Comparison of ENCODE assay signal across 8 cellular contexts in genomic region chr15:95259513-95259912, GRCh38.
DNase-seq lines count a peak whose midpoint lies in the region; ATAC-seq, FAIRE-seq and TF ChIP-seq lines count a peak whose summit lies in the region.

No MANE protein-coding gene starts in this region.

- TF ChIP-seq CTCF in AG09319 (IDR thresholded peaks at IDR 0.05; ENCODE audit: low read depth, low read length) (peak; percentile 77), IMR-90 (conservative IDR thresholded peaks at IDR 0.05; ENCODE audit: low read depth, low read length) (peak; percentile 86), Panc1 (IDR thresholded peaks at IDR 0.05) (peak; percentile 85), pancreas (IDR thresholded peaks at IDR 0.05) (peak; percentile 44 to 76 (median 59)), upper lobe of right lung (IDR thresholded peaks at IDR 0.05) (peak; percentile 80)

- CTCF ChIA-PET in IMR-90 (lab: Yijun Ruan, JAX) (interaction anchor here (0.5 to 1.3 kb wide), 15 partner anchors 16 to 1976 kb away, joined by 3 to 5 read pairs (median 3); no protein-coding TSS in a partner anchor), Panc1 (lab: Charles Lee) (interaction anchor here (0.6 to 0.7 kb wide), 4 partner anchors 434 to 1953 kb away, joined by 3 to 17 read pairs (median 4); no protein-coding TSS in a partner anchor)

- TF ChIP-seq POLR2A in IMR-90 (IDR thresholded peaks at IDR 0.05; ENCODE audit: low read depth, low read length) = no peak; the same call in 1 of the 2 replicates

- H3K23ac ChIP-seq in IMR-90 (ENCODE audit: low read depth, low read length) = peak overlapping the region; percentile 85; the same call in 1 of the 2 replicates

- H3K4ac ChIP-seq in IMR-90 (ENCODE audit: low read depth, low read length) = peak overlapping the region; percentile 70

- no peaks in the 10 kb centered on the region for H3K36me3 Mint-ChIP-seq in activated T-helper 2 cell treated with anti-CD3 and anti-CD28 coated beads, Interferon-gamma antibody, Interleukin-2, Interleukin-4, amounts not matched to agents 10 μg/mL and 5 μg/mL and 100 μg/mL, durations not matched to agents 14 hours and 24 hours and 36 hours (ENCODE audit: low read depth)

- H3K4me1 Mint-ChIP-seq in activated T-helper 2 cell treated with anti-CD3 and anti-CD28 coated beads, Interferon-gamma antibody, Interleukin-2, Interleukin-4, amounts not matched to agents 10 μg/mL and 5 μg/mL and 100 μg/mL, durations not matched to agents 14 hours and 24 hours and 36 hours (ENCODE audit: low read depth) = peaks cover 6% of the 10 kb centered on the region

- peak; percentile 98 for TF ChIP-seq RAD21 in IMR-90 (IDR thresholded peaks at IDR 0.05; ENCODE audit: low read length)

- H4K5ac ChIP-seq in IMR-90 (ENCODE audit: low read depth, low read length) = peak overlapping the region; percentile 74; the same call in 1 of the 2 replicates

- H3K36me3 ChIP-seq in IMR-90 (ENCODE audit: control insufficient read depth, insufficient read depth, low read length) (no peaks in the 10 kb centered on the region), Panc1 (ENCODE audit: control insufficient read depth, insufficient read depth, low read length) (no peaks in the 10 kb centered on the region), pancreas (no peaks in the 10 kb centered on the region), upper lobe of right lung (no peaks in the 10 kb centered on the region)

- ATAC-seq in GM18870 (IDR thresholded peaks at IDR 0.05; ENCODE audit: unreplicated experiment) (peak; percentile 78), IMR-90 (ENCODE audit: low read depth) (peak; percentile 70), Panc1 (peak; percentile 96), pancreas (peak; percentile 48 to 90 (median 84)), upper lobe of right lung (peak; percentile 86)

- H3K4me3 ChIP-seq in IMR-90 (ENCODE audit: insufficient read depth, low read depth, low read length) (no peak overlapping the region), Panc1 (ENCODE audit: low read depth in 2 of 2, low read length in 2 of 2) (no peak overlapping the region), pancreas (no peak overlapping the region), upper lobe of right lung (no peak overlapping the region)

- in situ Hi-C loops in IMR-90 (cut with MboI; ENCODE audit: low sequenced_read_pairs) = loop anchor here (5.0 to 25.0 kb wide), 2 partner anchors 1068 to 1978 kb away; no protein-coding TSS in a partner anchor
- in situ Hi-C loops in Panc1 (cut with HindIII; ENCODE audit: low pct_unique_long_range_greater_than_20kb, low sequenced_read_pairs) = no loop called here

- H2BK120ac ChIP-seq in IMR-90 (ENCODE audit: low read depth, low read length) = peak overlapping the region; percentile 85

- peak overlapping the region; percentile 3 to 80; a peak in 2 of 4 replicates for H4K8ac ChIP-seq in IMR-90 (ENCODE audit: low read depth in 2 of 2, low read length in 2 of 2)

- dilution Hi-C loops in IMR-90 (cut with HindIII; ENCODE audit: low sequenced_read_pairs, unreplicated experiment) = no loop called here

- FAIRE-seq in frontal cortex (lab: Jason Lieb, UNC) (no peak), pancreas (lab: Jason Lieb, UNC) (peak; percentile 84)

- H3K79me1 ChIP-seq in IMR-90 (ENCODE audit: low read depth in 1 of 2, low read length in 2 of 2) = no peaks in the 10 kb centered on the region; a peak in 1 of 4 replicates

- H3K18ac ChIP-seq in IMR-90 (ENCODE audit: low read depth, low read length) = peak overlapping the region; percentile 72; the same call in 1 of the 2 replicates

- H4K91ac ChIP-seq in IMR-90 (ENCODE audit: insufficient read depth, low read depth, low read length) = peak overlapping the region; percentile 69; the same call in 1 of the 2 replicates

- no peak overlapping the region for H3K27ac ChIP-seq in IMR-90 (ENCODE audit: insufficient read depth, low read length)
- peak overlapping the region; percentile 51; the same call in 1 of the 2 replicates for H3K27ac ChIP-seq in Panc1 (ENCODE audit: low read length)
- H3K27ac ChIP-seq in pancreas = no peak overlapping the region
- no peak overlapping the region for H3K27ac ChIP-seq in upper lobe of right lung

- H3K27ac Mint-ChIP-seq in activated T-helper 2 cell treated with anti-CD3 and anti-CD28 coated beads, Interferon-gamma antibody, Interleukin-2, Interleukin-4, amounts not matched to agents 10 μg/mL and 5 μg/mL and 100 μg/mL, durations not matched to agents 14 hours and 24 hours and 36 hours = no peak overlapping the region

- H3K56ac ChIP-seq in IMR-90 (ENCODE audit: extremely low read depth, insufficient read depth, low read length) = no peak overlapping the region

- H3K27me3 Mint-ChIP-seq in activated T-helper 2 cell treated with anti-CD3 and anti-CD28 coated beads, Interferon-gamma antibody, Interleukin-2, Interleukin-4, amounts not matched to agents 10 μg/mL and 5 μg/mL and 100 μg/mL, durations not matched to agents 14 hours and 24 hours and 36 hours (ENCODE audit: low read depth) = peaks cover 55% of the 10 kb centered on the region

- peak overlapping the region; percentile 56; the same call in 1 of the 2 replicates for H3K4me2 ChIP-seq in IMR-90 (ENCODE audit: low read depth, low read length)

- H2AK5ac ChIP-seq in IMR-90 (ENCODE audit: low read depth, low read length) = peak overlapping the region; percentile 66; the same call in 1 of the 2 replicates

- H3K4me1 ChIP-seq in IMR-90 (ENCODE audit: control insufficient read depth, insufficient read depth, low read length) (peaks cover 17% of the 10 kb centered on the region), Panc1 (ENCODE audit: control insufficient read depth, insufficient read depth, low read length) (peaks cover 13% of the 10 kb centered on the region), pancreas (no peaks in the 10 kb centered on the region), upper lobe of right lung (peaks cover 8% of the 10 kb centered on the region)

- H2AFZ ChIP-seq in IMR-90 (replicated peaks; ENCODE audit: low read length, poor library complexity) = peak overlapping the region; percentile 53

- no peaks in the 10 kb centered on the region for H3K9me3 ChIP-seq in IMR-90 (ENCODE audit: control insufficient read depth, insufficient read depth, low read length)
- peaks cover 7% of the 10 kb centered on the region; the same call in 1 of the 2 replicates for H3K9me3 ChIP-seq in Panc1 (ENCODE audit: control insufficient read depth, insufficient read depth, low read depth, low read length)
- no peaks in the 10 kb centered on the region for H3K9me3 ChIP-seq in pancreas
- no peaks in the 10 kb centered on the region for H3K9me3 ChIP-seq in upper lobe of right lung

- no peaks in the 10 kb centered on the region for H3K27me3 ChIP-seq in IMR-90 (ENCODE audit: control insufficient read depth, insufficient read depth, low read length)
- no peaks in the 10 kb centered on the region for H3K27me3 ChIP-seq in Panc1 (ENCODE audit: control insufficient read depth, insufficient read depth, low read length)
- H3K27me3 ChIP-seq in pancreas = no peaks in the 10 kb centered on the region
- H3K27me3 ChIP-seq in upper lobe of right lung = no peaks in the 10 kb centered on the region

- H3K9ac ChIP-seq in IMR-90 (ENCODE audit: low read depth, low read length) = no peak overlapping the region; the same call in 1 of the 2 replicates

- no peaks in the 10 kb centered on the region for H3K9me3 Mint-ChIP-seq in activated T-helper 2 cell treated with anti-CD3 and anti-CD28 coated beads, Interferon-gamma antibody, Interleukin-2, Interleukin-4, amounts not matched to agents 10 μg/mL and 5 μg/mL and 100 μg/mL, durations not matched to agents 14 hours and 24 hours and 36 hours

- BruUV-seq in IMR-90 (replicated peaks; lab: Mats Ljungman, UMichigan) (no TSS peak), Panc1 (replicated peaks; lab: Mats Ljungman, UMichigan) (no TSS peak)

- H4K20me1 ChIP-seq in IMR-90 (ENCODE audit: insufficient read depth, low read length) = no peaks in the 10 kb centered on the region

- H2BK15ac ChIP-seq in IMR-90 (ENCODE audit: low read depth, low read length) = peak overlapping the region; percentile 61; the same call in 1 of the 3 replicates

- H3K14ac ChIP-seq in IMR-90 (replicated peaks; ENCODE audit: low read depth, low read length) = peak overlapping the region; percentile 87; the same call in 1 of the 2 replicates

- no peak overlapping the region for H2AK9ac ChIP-seq in IMR-90 (replicated peaks; ENCODE audit: low read depth, low read length, poor library complexity)

- no peak overlapping the region for H2BK5ac ChIP-seq in IMR-90 (ENCODE audit: low read depth, low read length, poor library complexity, severe bottlenecking)

- intact Hi-C loops in IMR-90 (cut with micrococcal nuclease) = loop anchor here (1.0 to 10.0 kb wide), 9 partner anchors 33 to 1975 kb away; no protein-coding TSS in a partner anchor
- intact Hi-C loops in Panc1 (cut with micrococcal nuclease; ENCODE audit: unreplicated experiment) = loop anchor here (5.0 to 10.0 kb wide), 2 partner anchors 235 to 1073 kb away; partner anchors contain the start of gene NR2F2
- intact Hi-C loops in activated T-helper 2 cell treated with anti-CD3 and anti-CD28 coated beads, Interferon-gamma antibody, Interleukin-2, Interleukin-4, amounts not matched to agents 10 μg/mL and 5 μg/mL and 100 μg/mL, durations not matched to agents 14 hours and 24 hours and 36 hours (cut with micrococcal nuclease) = loop anchor here (1.0 to 5.0 kb wide), 2 partner anchors 33 to 1088 kb away; no protein-coding TSS in a partner anchor
- intact Hi-C loops in pancreas (cut with DNase I) = loop anchor here in 1 of 3 donors (10.0 kb wide), 1 partner anchor 1975 kb away; no protein-coding TSS in a partner anchor
- intact Hi-C loops in upper lobe of right lung (cut with DNase I) = loop anchor here (10.0 kb wide), 1 partner anchor 1085 kb away; no protein-coding TSS in a partner anchor

- no CpG with 5 or more reads among the region's 6 CpGs for WGBS in IMR-90 (ENCODE audit: extremely low coverage in 2 of 2, insufficient read length in 1 of 2), 2 experiments
- WGBS in pancreas, 2 donors = 6 to 8% methylated on average over 6 of the region's 6 CpGs

- DNase-seq in AG09319 (ENCODE audit: extremely low read depth, low read depth) = peak; percentile 44
- DNase-seq in IMR-90 = peak; percentile 83
- peak; percentile 50 for DNase-seq in Panc1 (ENCODE audit: low read depth, low spot score)
- peak; percentile 41 for DNase-seq in activated T-helper 2 cell treated with anti-CD3 and anti-CD28 coated beads, Interferon-gamma antibody, Interleukin-2, Interleukin-4, amounts not matched to agents 10 μg/mL and 5 μg/mL and 100 μg/mL, durations not matched to agents 14 hours and 24 hours and 36 hours (ENCODE audit: low spot score)
- peak; percentile 8 to 27 for DNase-seq in frontal cortex (ENCODE audit: low spot score in 2 of 2)
- DNase-seq in pancreas = peak in 4 of 6 donors; percentile 28 to 67 (median 35)
- no peak for DNase-seq in upper lobe of right lung

- H3K9me1 ChIP-seq in IMR-90 (ENCODE audit: insufficient read depth, low read length) = peaks cover 5% of the 10 kb centered on the region

- POLR2A ChIA-PET in IMR-90 (lab: Charles Lee; ENCODE audit: unreplicated experiment) = interaction anchor here (0.5 to 1.1 kb wide), 2 partner anchors 1071 to 1081 kb away, joined by 3 to 5 read pairs; partner anchors contain the start of gene NR2F2
- POLR2A ChIA-PET in Panc1 (lab: Charles Lee) = no interaction called here

- peak overlapping the region; percentile 78 for H2BK20ac ChIP-seq in IMR-90 (ENCODE audit: low read depth, low read length)

- no peak overlapping the region for H3K4me3 Mint-ChIP-seq in activated T-helper 2 cell treated with anti-CD3 and anti-CD28 coated beads, Interferon-gamma antibody, Interleukin-2, Interleukin-4, amounts not matched to agents 10 μg/mL and 5 μg/mL and 100 μg/mL, durations not matched to agents 14 hours and 24 hours and 36 hours (ENCODE audit: low read depth)
